In the genomic region with DNA sequence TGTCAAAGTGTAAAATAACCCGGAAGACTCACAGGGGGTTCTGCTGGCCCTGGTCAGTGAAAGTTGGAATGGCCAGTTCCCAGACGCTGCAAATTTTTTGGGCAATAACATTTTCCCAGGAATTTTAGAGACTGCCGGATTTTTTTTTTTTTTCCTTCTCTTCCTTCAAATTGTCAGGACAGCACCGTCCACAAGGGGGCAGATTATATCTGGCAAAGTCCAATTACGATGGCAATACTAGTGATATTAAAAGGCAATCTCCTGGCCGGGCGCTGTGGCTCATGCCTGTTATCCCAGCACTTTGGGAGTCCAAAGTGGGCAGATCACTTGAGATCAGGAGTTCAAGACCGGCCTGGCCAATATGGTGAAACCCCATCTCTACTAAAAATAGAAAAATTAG, we compare ENCODE assay signal across 8 cellular contexts. TPM values are rescaled to one million over a fixed set of nuclear protein-coding genes. Genes with fewer than 3 reads are reported as not detected.
DNase-seq lines count a peak whose midpoint lies in the region; ATAC-seq and TF ChIP-seq lines count a peak whose summit lies in the region.

No MANE protein-coding gene starts in this region.

- DNase-seq in EH (ENCODE audit: low read depth) (peak; percentile 62), NCI-H2081 (lab: John Stamatoyannopoulos, UW) (peak; percentile 72 to 78), glomerular visceral epithelial cell (ENCODE audit: extremely low spot score) (peak; percentile 35), sciatic nerve (ENCODE audit: low spot score) (peak; percentile 73)
- DNase-seq in activated CD8-positive, alpha-beta T cell treated with anti-CD3 and anti-CD28 coated beads for 36 hours = peak; percentile 52

- no peaks in the 10 kb centered on the region for H3K4me1 Mint-ChIP-seq in activated CD8-positive, alpha-beta T cell treated with anti-CD3 and anti-CD28 coated beads for 36 hours (ENCODE audit: low read depth)

- no peak for ATAC-seq in activated CD8-positive, alpha-beta T cell treated with anti-CD3 and anti-CD28 coated beads for 36 hours
- peak; percentile 32 for ATAC-seq in sciatic nerve
- no peak for ATAC-seq in GM18907 (IDR thresholded peaks at IDR 0.05; ENCODE audit: unreplicated experiment)
- no peak for ATAC-seq in GM19328 (IDR thresholded peaks at IDR 0.05; ENCODE audit: unreplicated experiment)

- no peaks in the 10 kb centered on the region for H3K9me3 Mint-ChIP-seq in activated CD8-positive, alpha-beta T cell treated with anti-CD3 and anti-CD28 coated beads for 36 hours

- POLR2A ChIA-PET in activated CD8-positive, alpha-beta T cell treated with anti-CD3 and anti-CD28 coated beads for 36 hours (lab: Charles Lee) = interaction anchor here (1.2 kb wide), 1 partner anchor 19 kb away, joined by 3 read pairs; no protein-coding TSS in a partner anchor

- H3K27ac Mint-ChIP-seq in activated CD8-positive, alpha-beta T cell treated with anti-CD3 and anti-CD28 coated beads for 36 hours = no peak overlapping the region

- peak; percentile 65 for TF ChIP-seq CTCF in 22Rv1 (IDR thresholded peaks at IDR 0.05)
- peak; percentile 63 for TF ChIP-seq CTCF in activated CD8-positive, alpha-beta T cell treated with anti-CD3 and anti-CD28 coated beads for 36 hours (IDR thresholded peaks at IDR 0.05)

- H3K27me3 Mint-ChIP-seq in activated CD8-positive, alpha-beta T cell treated with anti-CD3 and anti-CD28 coated beads for 36 hours = no peaks in the 10 kb centered on the region

- no peaks in the 10 kb centered on the region for H3K36me3 Mint-ChIP-seq in activated CD8-positive, alpha-beta T cell treated with anti-CD3 and anti-CD28 coated beads for 36 hours (ENCODE audit: low read depth)

- no peak overlapping the region for H3K4me3 Mint-ChIP-seq in activated CD8-positive, alpha-beta T cell treated with anti-CD3 and anti-CD28 coated beads for 36 hours

- intact Hi-C loops in activated CD8-positive, alpha-beta T cell treated with anti-CD3 and anti-CD28 coated beads for 36 hours (cut with micrococcal nuclease) = no loop called here
- intact Hi-C loops in sciatic nerve (cut with DNase I) = no loop called here

- H3K27ac ChIP-seq in 22Rv1 = no peak overlapping the region

- CTCF ChIA-PET in activated CD8-positive, alpha-beta T cell treated with anti-CD3 and anti-CD28 coated beads for 36 hours (lab: Charles Lee) = interaction anchor here (1.1 to 1.6 kb wide), 7 partner anchors 8 to 241 kb away, joined by 3 to 8 read pairs (median 3); no protein-coding TSS in a partner anchor

RNA-seq across cellular contexts. Expression of a gene that starts 20.5 kb away (rescaled TPM):
- 100 to 1,000 TPM; 830 to 839 TPM for total RNA-seq in activated CD8-positive, alpha-beta T cell treated with anti-CD3 and anti-CD28 coated beads for 36 hours
- 73.2 TPM for total RNA-seq in sciatic nerve

Comparison
In these comparisons a context has a peak if more than half of its experiments do, and no peak if none do; other contexts are left out.
1. RNA of a gene that starts 20.5 kb away (total RNA-seq): 830 to 839 TPM in activated CD8-positive, alpha-beta T cell treated with anti-CD3 and anti-CD28 coated beads for 36 hours; 73.2 TPM in sciatic nerve (single experiment); every median in the first group is over 10 times any median in the second.
2. Peak in every context shown above with its lines, with median percentiles within 50 percentile points of each other: DNase-seq.